18 cellular contexts compared by ENCODE assay signal in genomic region chr17:12620200-12620720, GRCh38. TPM values are rescaled to one million over a fixed set of nuclear protein-coding genes. Genes with fewer than 3 reads are reported as not detected.
DNase-seq lines count a peak whose midpoint lies in the region; ATAC-seq and TF ChIP-seq lines count a peak whose summit lies in the region.
"Had no signal": no experiment of that assay in that cellular context is flagged by ENCODE, and none has a peak within 500 bp of the region (broad histone marks: within the 10 kb centered on the region; RNA-seq: fewer than 3 reads in every experiment).

No MANE protein-coding gene starts in this region.

- intact Hi-C loops in lower lobe of right lung (cut with DNase I), result no loop called here

- no peaks in the 10 kb centered on the region for H3K9me3 ChIP-seq in fibroblast of lung (ENCODE audit: control insufficient read depth, insufficient read depth, low read depth, low read length)
- H3K9me3 ChIP-seq in skeletal muscle satellite cell (replicated peaks; ENCODE audit: low read length), result no peaks in the 10 kb centered on the region
- H3K9me3 ChIP-seq in lower lobe of right lung, result no peaks in the 10 kb centered on the region
- H3K9me3 ChIP-seq: breast epithelium, left ventricle myocardium inferior, right atrium auricular region, vagina had no signal

- H3K36me3 ChIP-seq in fibroblast of lung (ENCODE audit: control insufficient read depth, insufficient read depth, low read length), result no peaks in the 10 kb centered on the region
- H3K36me3 ChIP-seq in skeletal muscle satellite cell (ENCODE audit: insufficient read depth, low read length), result no peaks in the 10 kb centered on the region
- no peaks in the 10 kb centered on the region for H3K36me3 ChIP-seq in lower lobe of right lung
- H3K36me3 ChIP-seq: breast epithelium, left ventricle myocardium inferior, right atrium auricular region, vagina had no signal

- no peak overlapping the region for H2AFZ ChIP-seq in fibroblast of lung (ENCODE audit: low read length)

- no peak overlapping the region for H3K4me3 ChIP-seq in fibroblast of lung (replicated peaks in 1 of 4; ENCODE audit: control extremely low read depth in 1 of 4, insufficient read depth in 1 of 4, low read depth in 3 of 4, low read length in 4 of 4)
- no peak overlapping the region for H3K4me3 ChIP-seq in skeletal muscle satellite cell (ENCODE audit: low read length)
- no peak overlapping the region for H3K4me3 ChIP-seq in lower lobe of right lung
- H3K4me3 ChIP-seq: breast epithelium, left ventricle myocardium inferior, right atrium auricular region, vagina had no signal

- peaks cover 3% of the 10 kb centered on the region for H3K27me3 Mint-ChIP-seq in HFFc6 (ENCODE audit: insufficient read depth)

- H3K79me2 ChIP-seq in fibroblast of lung (ENCODE audit: control insufficient read depth, insufficient read depth, low read length), result no peaks in the 10 kb centered on the region

- peaks cover 75% of the 10 kb centered on the region for H3K4me1 Mint-ChIP-seq in HFFc6 (ENCODE audit: low read depth)
- H3K4me1 Mint-ChIP-seq: CD14-positive monocyte, natural killer cell had no signal

- peak overlapping the region; percentile 56 for H3K4me3 Mint-ChIP-seq in HFFc6
- H3K4me3 Mint-ChIP-seq: activated CD8-positive, alpha-beta T cell treated with anti-CD3 and anti-CD28 coated beads, Interleukin-2, amount 10 ng/mL, durations not matched to agents 7 days and 5 days; CD14-positive monocyte; natural killer cell had no signal

- no peak for TF ChIP-seq CTCF in HFFc6 (IDR thresholded peaks at IDR 0.05)
- no peak for TF ChIP-seq CTCF in fibroblast of lung (conservative IDR thresholded peaks at IDR 0.05 in 1 of 2, IDR thresholded peaks at IDR 0.05 in 1 of 2; ENCODE audit: low read depth in 1 of 2, low read length in 2 of 2)
- no peak for TF ChIP-seq CTCF in lower lobe of right lung (IDR thresholded peaks at IDR 0.05)

- peak overlapping the region; percentile 82 for H3K27ac Mint-ChIP-seq in HFFc6
- H3K27ac Mint-ChIP-seq: activated CD8-positive, alpha-beta T cell treated with anti-CD3 and anti-CD28 coated beads, Interleukin-2, amount 10 ng/mL, durations not matched to agents 7 days and 5 days; CD14-positive monocyte; natural killer cell had no signal

- DNase-seq in HFFc6, result peak; percentile 80
- DNase-seq in T1000 (lab: John Stamatoyannopoulos, UW), result peak; percentile 20
- DNase-seq in fibroblast of lung (ENCODE audit: low read depth in 2 of 2), result peak; percentile 66 to 81
- no peak for DNase-seq in hippocampal formation (lab: John Stamatoyannopoulos, UW)
- no peak for DNase-seq in lower lobe of right lung
- DNase-seq in NCI-H1417 treated with DMSO at 0.1 percent for 48 hours (lab: John Stamatoyannopoulos, UW), result no peak
- DNase-seq: activated CD8-positive, alpha-beta T cell treated with anti-CD3 and anti-CD28 coated beads, Interleukin-2, amount 10 ng/mL, durations not matched to agents 7 days and 5 days; head of caudate nucleus; left ventricle myocardium inferior; natural killer cell; NCI-H2081; stimulated activated naive CD8-positive, alpha-beta T cell treated with anti-CD3 and anti-CD28 coated beads, Interleukin-15, Interleukin-2, amounts not matched to agents 100 U/mL and 50 U/mL, for 24 hours had no signal

- H3K4me2 ChIP-seq in fibroblast of lung (ENCODE audit: extremely low read depth, insufficient read depth, low read length), result no peak overlapping the region
- H3K4me2 ChIP-seq in skeletal muscle satellite cell (ENCODE audit: low read length), result peak overlapping the region; percentile 41

- peaks cover 4% of the 10 kb centered on the region for H3K4me1 ChIP-seq in fibroblast of lung (ENCODE audit: control insufficient read depth, extremely low read depth, insufficient read depth, low read length)
- H3K4me1 ChIP-seq in skeletal muscle satellite cell (ENCODE audit: control insufficient read depth, insufficient read depth, low read length), result peaks cover 28% of the 10 kb centered on the region
- no peaks in the 10 kb centered on the region for H3K4me1 ChIP-seq in lower lobe of right lung
- H3K4me1 ChIP-seq: breast epithelium, vagina had no signal

- no peaks in the 10 kb centered on the region for H4K20me1 ChIP-seq in fibroblast of lung (ENCODE audit: control insufficient read depth, extremely low read depth, insufficient read depth, low read length)

- no peak overlapping the region for H3K9ac ChIP-seq in fibroblast of lung (ENCODE audit: insufficient read depth, low read length)
- H3K9ac ChIP-seq in skeletal muscle satellite cell (ENCODE audit: low read depth, low read length), result peak overlapping the region; percentile 72

- H3K27me3 ChIP-seq in fibroblast of lung (ENCODE audit: control insufficient read depth, insufficient read depth, low read length) (no peaks in the 10 kb centered on the region), skeletal muscle satellite cell (ENCODE audit: control insufficient read depth, insufficient read depth, low read length) (no peaks in the 10 kb centered on the region), lower lobe of right lung (ENCODE audit: low read depth) (peaks cover 3% of the 10 kb centered on the region)
- H3K27me3 ChIP-seq: breast epithelium, right atrium auricular region, vagina had no signal

- ATAC-seq in lower lobe of right lung, result no peak
- ATAC-seq: activated CD8-positive, alpha-beta T cell treated with anti-CD3 and anti-CD28 coated beads, Interleukin-2, amount 10 ng/mL, durations not matched to agents 7 days and 5 days; natural killer cell; stimulated activated naive CD8-positive, alpha-beta T cell treated with anti-CD3 and anti-CD28 coated beads, Interleukin-15, Interleukin-2, amounts not matched to agents 100 U/mL and 50 U/mL, for 24 hours had no signal

- peaks cover 14% of the 10 kb centered on the region for H3K36me3 Mint-ChIP-seq in HFFc6 (ENCODE audit: low read depth)
- H3K36me3 Mint-ChIP-seq: CD14-positive monocyte, natural killer cell had no signal

- H3K27ac ChIP-seq in fibroblast of lung (ENCODE audit: insufficient read depth, low read length), result no peak overlapping the region
- no peak overlapping the region for H3K27ac ChIP-seq in lower lobe of right lung
- H3K27ac ChIP-seq: left ventricle myocardium inferior, right atrium auricular region, vagina had no signal

- peaks cover 7% of the 10 kb centered on the region; the same call in 1 of the 2 replicates for H3K9me3 Mint-ChIP-seq in HFFc6

RNA-seq across cellular contexts. Expression of gene MYOCD, which starts 45.4 kb away (rescaled TPM):
- 1 to 10 TPM; 6.5 to 8.5 (median 7.1) TPM for total RNA-seq in HFFc6 (2021; fragmentation: NEBNext Ultra II Directional; extraction: Animal tissue kit (Norgen Biotek cat#: 25700))
- total RNA-seq in fibroblast of lung, result 0.17 and 0.26 TPM in 2 replicates
- 0.10 and 0.99 TPM in 2 replicates for polyA plus RNA-seq in fibroblast of lung
- 0.09 and 0.56 TPM in 2 replicates for polyA plus RNA-seq in fibroblast of lung (2012)
- polyA minus RNA-seq in fibroblast of lung (ENCODE audit: low replicate concordance), result 0.44 and 0.55 TPM in 2 replicates
- total RNA-seq in skeletal muscle satellite cell (2012; rRNA removed), result not detected in 2 replicates
- total RNA-seq in lower lobe of right lung, result 3.6 TPM
- total RNA-seq: activated CD8-positive, alpha-beta T cell treated with anti-CD3 and anti-CD28 coated beads, Interleukin-2, amount 10 ng/mL, durations not matched to agents 7 days and 5 days; G401; natural killer cell had no signal
- polyA plus RNA-seq: CD14-positive monocyte had no signal

Comparison
In these comparisons a context has a peak if more than half of its experiments do, and no peak if none do; other contexts are left out.
1. DNase-seq: peak in HFFc6 (single experiment), T1000 (single experiment) and fibroblast of lung (2 of 2); none in hippocampal formation (0 of 2), lower lobe of right lung (single experiment) and NCI-H1417 treated with DMSO at 0.1 percent for 48 hours (single experiment).